Comparison of ENCODE assay signal across 1 cellular context in genomic region chr9:123776856-123777560, GRCh38.
TF ChIP-seq lines count a peak whose summit lies in the region.

No MANE protein-coding gene starts in this region.

TF ChIP-seq in GM23338, 12 proteins besides CTCF, POLR2A, EP300 and RAD21 (continued from another document):
- TF ChIP-seq ZNF462 (CRISPR knock-in tag; IDR thresholded peaks at IDR 0.05) (no peak), POLR2AphosphoS5 (IDR thresholded peaks at IDR 0.05; ENCODE audit: low read depth) (no peak), EZH2 (IDR thresholded peaks at IDR 0.05; ENCODE audit: low read depth, unreplicated experiment) (no peak), NANOG (IDR thresholded peaks at IDR 0.05; ENCODE audit: borderline replicate concordance) (no peak), EZH2phosphoT487 (IDR thresholded peaks at IDR 0.05; ENCODE audit: unreplicated experiment) (no peak), ZNF114 (CRISPR knock-in tag; IDR thresholded peaks at IDR 0.05) (no peak), JUNB (IDR thresholded peaks at IDR 0.05; ENCODE audit: unreplicated experiment) (no peak), STAT1 (IDR thresholded peaks at IDR 0.05; ENCODE audit: unreplicated experiment) (no peak), ZNF331 (CRISPR knock-in tag; IDR thresholded peaks at IDR 0.05; ENCODE audit: low read depth) (no peak)
